In the genomic region with DNA sequence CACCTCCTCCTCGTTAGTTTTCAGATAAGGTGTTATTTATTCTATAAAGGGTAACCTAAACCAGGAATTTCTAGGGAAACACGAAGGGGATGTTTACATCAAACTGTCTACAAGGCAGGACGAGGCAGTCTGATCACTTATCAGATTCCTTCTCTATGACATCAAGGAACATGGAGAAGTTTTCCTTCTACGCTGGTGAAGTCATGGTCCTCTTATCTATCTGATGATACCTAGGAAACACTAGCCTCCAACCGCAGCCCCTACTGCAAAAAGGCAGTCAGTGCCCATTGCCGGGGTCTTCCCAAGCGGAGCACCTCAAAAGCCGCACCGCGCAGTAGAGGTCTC, we compare ENCODE assay signal across 9 cellular contexts. TPM values are rescaled to one million over a fixed set of nuclear protein-coding genes. Genes with fewer than 3 reads are reported as not detected.
DNase-seq lines count a peak whose midpoint lies in the region; ATAC-seq, FAIRE-seq and TF ChIP-seq lines count a peak whose summit lies in the region.
"Had no signal": no experiment of that assay in that cellular context is flagged by ENCODE, and none has a peak within 500 bp of the region (broad histone marks: within the 10 kb centered on the region; RNA-seq: fewer than 3 reads in every experiment).

No MANE protein-coding gene starts in this region.

- H3K9me3 ChIP-seq in colonic mucosa (no peaks in the 10 kb centered on the region), lung (ENCODE audit: control insufficient read depth in 2 of 2, insufficient read depth in 1 of 2, low read length in 1 of 2) (no peaks in the 10 kb centered on the region), tibial nerve (no peaks in the 10 kb centered on the region)

- H3K27ac ChIP-seq in colonic mucosa (peak overlapping the region; percentile 47), lung (ENCODE audit: low read depth in 1 of 2, low read length in 1 of 2) (peak overlapping the region; percentile 93 to 99), tibial nerve (peak overlapping the region; percentile 80 to 96 (median 92))
- H3K27ac ChIP-seq: HL-60 had no signal

- H3K4me1 ChIP-seq in colonic mucosa (no peaks in the 10 kb centered on the region), lung (ENCODE audit: control insufficient read depth in 2 of 2, insufficient read depth in 2 of 2, low read length in 2 of 2) (peaks cover 0 to 23% of the 10 kb centered on the region in 2 donors), tibial nerve (peaks cover 0 to 31% (median 0%) of the 10 kb centered on the region in 4 donors)

- TF ChIP-seq CTCF in colonic mucosa (IDR thresholded peaks at IDR 0.05) (no peak), lung (IDR thresholded peaks at IDR 0.05; ENCODE audit: control extremely low read depth, extremely low read depth) (no peak), tibial nerve (IDR thresholded peaks at IDR 0.05) (no peak)

- TF ChIP-seq EP300 in tibial nerve (IDR thresholded peaks at IDR 0.05): no peak

- TF ChIP-seq POLR2A in tibial nerve (IDR thresholded peaks at IDR 0.05): no peak
- TF ChIP-seq POLR2A in GM12892 (IDR thresholded peaks at IDR 0.05; ENCODE audit: low read depth, low read length): no peak

- intact Hi-C loops in colonic mucosa (cut with DNase I): no loop called here

- H3K4me3 ChIP-seq in colonic mucosa (peak overlapping the region; percentile 34), lung (peak overlapping the region; percentile 73), tibial nerve (peak overlapping the region; percentile 55 to 86 (median 82))

- no peak overlapping the region for H3K9ac ChIP-seq in colonic mucosa (ENCODE audit: low read depth in 2 of 2, low read length in 2 of 2)

- H3K27me3 ChIP-seq in colonic mucosa: no peaks in the 10 kb centered on the region
- H3K27me3 ChIP-seq in lung (ENCODE audit: control insufficient read depth, insufficient read depth): no peaks in the 10 kb centered on the region
- no peaks in the 10 kb centered on the region for H3K27me3 ChIP-seq in tibial nerve

- H3K36me3 ChIP-seq in colonic mucosa: no peaks in the 10 kb centered on the region
- no peaks in the 10 kb centered on the region for H3K36me3 ChIP-seq in lung (ENCODE audit: control insufficient read depth in 2 of 2, insufficient read depth in 2 of 2, low read length in 2 of 2)
- no peaks in the 10 kb centered on the region for H3K36me3 ChIP-seq in tibial nerve

- ATAC-seq in lung (ENCODE audit: insufficient read depth, low FRiP score): no peak
- ATAC-seq in GM21737 (IDR thresholded peaks at IDR 0.05; ENCODE audit: unreplicated experiment): no peak
- ATAC-seq in GM19463 (IDR thresholded peaks at IDR 0.05; ENCODE audit: unreplicated experiment): no peak

- DNase-seq in NCI-H1092 treated with DMSO at 0.1 percent for 48 hours (lab: John Stamatoyannopoulos, UW): peak; percentile 78
- DNase-seq in NCI-H1092 (lab: John Stamatoyannopoulos, UW): no peak
- DNase-seq in colonic mucosa: no peak
- DNase-seq in lung (ENCODE audit: low spot score): no peak
- DNase-seq in tibial nerve (ENCODE audit: low spot score in 2 of 2): no peak
- no peak for DNase-seq in GM12892 (ENCODE audit: insufficient read length)

- FAIRE-seq in GM12892 (lab: Jason Lieb, UNC): no peak

- WGBS in lung, 2 donors: 35 to 42% methylated on average over 10 of the region's 10 CpGs
- WGBS in tibial nerve, 2 donors: 25 to 32% methylated on average over 10 of the region's 10 CpGs

RNA-seq across cellular contexts. Expression of a gene that starts 1.5 kb away (rescaled TPM):
- 1 to 10 TPM; 2.3 to 8.1 TPM for total RNA-seq in colonic mucosa
- 10 to 100 TPM; 22.5 to 62.7 TPM for total RNA-seq in lung
- polyA plus RNA-seq in lung: 1 to 10 TPM; 9.5 to 10.0 TPM
- total RNA-seq in tibial nerve: 10 to 100 TPM; 53.7 to 83.5 (median 62.8) TPM
- polyA plus RNA-seq in GM12892 (2012; ENCODE audit: missing spikeins): not detected
